Comparison of ENCODE assay signal across 9 cellular contexts in genomic region chr5:142845954-142846398, GRCh38.
DNase-seq lines count a peak whose midpoint lies in the region; ATAC-seq and TF ChIP-seq lines count a peak whose summit lies in the region.
"Had no signal": no experiment of that assay in that cellular context is flagged by ENCODE, and none has a peak within 500 bp of the region (broad histone marks: within the 10 kb centered on the region; RNA-seq: fewer than 3 reads in every experiment).

No MANE protein-coding gene starts in this region.

- H3K36me3 Mint-ChIP-seq in chondrocyte (ENCODE audit: low read depth), result no peaks in the 10 kb centered on the region

- TF ChIP-seq POLR2A in sigmoid colon (IDR thresholded peaks at IDR 0.05), result no peak

- no peaks in the 10 kb centered on the region for H3K27me3 Mint-ChIP-seq in chondrocyte (ENCODE audit: low read depth)

- peaks cover 48% of the 10 kb centered on the region for H3K4me1 Mint-ChIP-seq in chondrocyte (ENCODE audit: low read depth)

- TF ChIP-seq CTCF in chondrocyte (IDR thresholded peaks at IDR 0.05) (no peak), sigmoid colon (IDR thresholded peaks at IDR 0.05) (no peak), WERI-Rb-1 (IDR thresholded peaks at IDR 0.05; ENCODE audit: low read depth, low read length) (no peak), foreskin fibroblast (IDR thresholded peaks at IDR 0.05; ENCODE audit: low read depth, low read length) (no peak)

- no peaks in the 10 kb centered on the region for H3K9me3 Mint-ChIP-seq in chondrocyte (ENCODE audit: low read depth)

- no peaks in the 10 kb centered on the region for H3K27me3 ChIP-seq in sigmoid colon
- H3K27me3 ChIP-seq in WERI-Rb-1 (ENCODE audit: insufficient read depth, low read depth, severe bottlenecking), result no peaks in the 10 kb centered on the region

- H3K4me3 ChIP-seq in sigmoid colon (no peak overlapping the region), WERI-Rb-1 (ENCODE audit: low read depth, low read length) (no peak overlapping the region), foreskin fibroblast (ENCODE audit: low read depth in 1 of 2, low read length in 2 of 2) (no peak overlapping the region)

- peak overlapping the region; percentile 69 for H3K27ac Mint-ChIP-seq in chondrocyte (ENCODE audit: unreplicated experiment)

- no peak for TF ChIP-seq EP300 in sigmoid colon (IDR thresholded peaks at IDR 0.05)

- DNase-seq in chondrocyte (ENCODE audit: low spot score) (no peak), sigmoid colon (no peak), COLO668 (lab: John Stamatoyannopoulos, UW; ENCODE audit: unreplicated experiment) (no peak), WERI-Rb-1 (no peak), DMS 273 treated with DMSO at 0.1 percent for 48 hours (lab: John Stamatoyannopoulos, UW) (no peak), foreskin fibroblast (no peak)
- DNase-seq: H7 had no signal

- peak overlapping the region in 3 of 4 donors; percentile 32 to 51 (median 42) for H3K27ac ChIP-seq in sigmoid colon
- no peak overlapping the region for H3K27ac ChIP-seq in WERI-Rb-1

- H3K4me1 ChIP-seq in sigmoid colon, result peaks cover 0 to 48% (median 43%) of the 10 kb centered on the region in 4 donors

- intact Hi-C loops in sigmoid colon (cut with DNase I), result no loop called here

- H3K4me3 Mint-ChIP-seq in chondrocyte (ENCODE audit: unreplicated experiment), result no peak overlapping the region

- H3K36me3 ChIP-seq in sigmoid colon (no peaks in the 10 kb centered on the region), WERI-Rb-1 (no peaks in the 10 kb centered on the region)

- ATAC-seq in GM19351 (IDR thresholded peaks at IDR 0.05; ENCODE audit: unreplicated experiment) (peak; percentile 55), HG03103 (IDR thresholded peaks at IDR 0.05; ENCODE audit: low read depth, unreplicated experiment) (peak; percentile 65)

- H3K9me3 ChIP-seq in sigmoid colon (no peaks in the 10 kb centered on the region), WERI-Rb-1 (ENCODE audit: severe bottlenecking) (no peaks in the 10 kb centered on the region)

- 29 to 52% methylated on average over 9 of the region's 9 CpGs for WGBS in sigmoid colon, 2 donors
